In the genomic region with DNA sequence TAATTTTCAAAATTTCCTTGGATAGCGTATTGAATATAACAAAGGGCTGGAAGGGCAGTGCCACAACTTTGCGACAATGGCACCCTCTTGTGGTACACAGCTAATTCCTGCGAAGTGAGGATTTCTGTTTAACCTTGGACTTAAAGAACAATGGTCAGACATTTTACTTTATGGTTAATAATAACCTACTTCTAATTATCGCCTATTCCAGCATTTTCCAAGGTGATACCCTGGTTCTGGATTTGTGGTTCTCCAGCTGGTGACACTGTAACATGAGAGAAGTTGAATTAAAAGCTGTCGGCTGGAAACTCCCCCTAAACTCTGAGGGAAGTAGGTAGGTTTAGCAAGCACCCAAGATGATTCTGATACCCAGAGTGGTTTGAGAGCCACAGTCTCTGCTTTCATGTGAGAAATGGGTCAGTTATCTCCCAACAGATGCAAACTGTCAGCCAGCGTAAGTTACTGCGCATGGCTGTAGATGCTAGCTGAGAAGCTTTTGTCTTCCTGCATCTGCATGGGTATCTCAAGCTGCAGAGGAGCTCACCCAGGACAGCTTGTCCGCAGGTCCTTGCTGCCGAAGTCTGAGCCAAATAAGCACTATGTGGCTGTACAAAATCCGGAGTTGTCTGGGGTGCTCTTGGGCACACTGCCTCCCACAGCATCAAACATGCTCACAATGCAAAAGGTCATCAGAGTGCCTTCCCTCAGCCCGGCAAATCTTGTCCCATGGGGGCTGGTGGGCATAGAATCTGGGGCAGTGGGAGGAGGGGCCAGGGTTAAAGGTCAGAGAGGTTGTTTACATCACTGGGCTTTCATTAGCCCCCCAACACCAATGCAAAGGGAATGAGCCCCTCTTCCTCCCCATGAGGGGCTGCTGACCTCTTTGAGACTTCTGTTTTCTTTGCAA, we compare ENCODE assay signal across 8 cellular contexts. TPM values are rescaled to one million over a fixed set of nuclear protein-coding genes. Genes with fewer than 3 reads are reported as not detected.
DNase-seq lines count a peak whose midpoint lies in the region; ATAC-seq, FAIRE-seq and TF ChIP-seq lines count a peak whose summit lies in the region.

No MANE protein-coding gene starts in this region.

- intact Hi-C loops in CD4-positive, alpha-beta memory T cell (cut with micrococcal nuclease): loop anchor here (1.0 kb wide), 1 partner anchor 170 kb away; no protein-coding TSS in a partner anchor
- intact Hi-C loops in colonic mucosa (cut with DNase I) (loop anchor here (1.0 to 2.0 kb wide), 2 partner anchors 170 to 243 kb away; no protein-coding TSS in a partner anchor), right lobe of liver (cut with DNase I) (loop anchor here (5.0 kb wide), 1 partner anchor 246 kb away; no protein-coding TSS in a partner anchor)

- H3K27ac ChIP-seq in CD4-positive, alpha-beta memory T cell (ENCODE audit: low read depth, low read length): no peak overlapping the region
- no peak overlapping the region for H3K27ac ChIP-seq in colonic mucosa
- H3K27ac ChIP-seq in right lobe of liver: no peak overlapping the region

- H3K27me3 ChIP-seq in CD4-positive, alpha-beta memory T cell (ENCODE audit: insufficient read depth, low read length): no peaks in the 10 kb centered on the region
- H3K27me3 ChIP-seq in colonic mucosa: no peaks in the 10 kb centered on the region
- H3K27me3 ChIP-seq in right lobe of liver: no peaks in the 10 kb centered on the region

- no peaks in the 10 kb centered on the region for H3K4me1 ChIP-seq in CD4-positive, alpha-beta memory T cell (ENCODE audit: insufficient read depth, low read length)
- H3K4me1 ChIP-seq in colonic mucosa: no peaks in the 10 kb centered on the region
- no peaks in the 10 kb centered on the region for H3K4me1 ChIP-seq in right lobe of liver

- POLR2A ChIA-PET in CD4-positive, alpha-beta memory T cell (lab: Charles Lee; ENCODE audit: partially characterized antibody): interaction anchor here (0.7 to 1.2 kb wide), 2 partner anchors 131 to 250 kb away, joined by 3 read pairs; no protein-coding TSS in a partner anchor

- DNase-seq in CD4-positive, alpha-beta memory T cell: peak in 4 of 5 donors; percentile 49 to 61 (median 52)
- peak; percentile 47 for DNase-seq in NCI-H1417 treated with DMSO at 0.1 percent for 48 hours (lab: John Stamatoyannopoulos, UW)
- peak; percentile 73 for DNase-seq in colonic mucosa
- DNase-seq in right lobe of liver: no peak
- DNase-seq in stimulated activated naive CD8-positive, alpha-beta T cell treated with anti-CD3 and anti-CD28 coated beads, Interleukin-15, Interleukin-2, amounts not matched to agents 100 U/mL and 50 U/mL, for 24 hours: peak; percentile 61

- H3K9me3 Mint-ChIP-seq in CD4-positive, alpha-beta memory T cell: no peaks in the 10 kb centered on the region

- H3K4me3 Mint-ChIP-seq in CD4-positive, alpha-beta memory T cell: no peak overlapping the region

- peak overlapping the region in 1 of 7 donors; percentile 53 for H3K27ac Mint-ChIP-seq in CD4-positive, alpha-beta memory T cell

- no peak overlapping the region for H3K9ac ChIP-seq in colonic mucosa (ENCODE audit: low read depth in 2 of 2, low read length in 2 of 2)

- WGBS in right lobe of liver (ENCODE audit: insufficient coverage, low coverage, low lambda C conversion rate, missing lambda C conversion rate): 27% methylated on average over 9 of the region's 11 CpGs

- no peak overlapping the region for H3K4me3 ChIP-seq in CD4-positive, alpha-beta memory T cell (ENCODE audit: low read length in 2 of 2)
- H3K4me3 ChIP-seq in colonic mucosa (no peak overlapping the region), right lobe of liver (no peak overlapping the region)

- peak; percentile 72 for TF ChIP-seq CTCF in colonic mucosa (IDR thresholded peaks at IDR 0.05)
- TF ChIP-seq CTCF in right lobe of liver (IDR thresholded peaks at IDR 0.05): peak; percentile 85 to 94 (median 88)

- FAIRE-seq in TTC549 (lab: Jason Lieb, UNC): peak; percentile 15

- no peaks in the 10 kb centered on the region for H3K36me3 Mint-ChIP-seq in CD4-positive, alpha-beta memory T cell

- ATAC-seq in GM19395 (IDR thresholded peaks at IDR 0.05; ENCODE audit: unreplicated experiment) (peak; percentile 58), right lobe of liver (peak; percentile 80 to 89 (median 84)), HG02840 (IDR thresholded peaks at IDR 0.05; ENCODE audit: low FRiP score, unreplicated experiment) (no peak)
- peak; percentile 56 for ATAC-seq in stimulated activated naive CD8-positive, alpha-beta T cell treated with anti-CD3 and anti-CD28 coated beads, Interleukin-15, Interleukin-2, amounts not matched to agents 100 U/mL and 50 U/mL, for 24 hours

- no peak for TF ChIP-seq POLR2A in right lobe of liver (IDR thresholded peaks at IDR 0.05)

- H3K27me3 Mint-ChIP-seq in CD4-positive, alpha-beta memory T cell: peaks cover 0 to 6% of the 10 kb centered on the region in 2 donors

- H3K4me1 Mint-ChIP-seq in CD4-positive, alpha-beta memory T cell: peaks cover 0 to 3% (median under 1%) of the 10 kb centered on the region in 4 donors

- H3K9me3 ChIP-seq in CD4-positive, alpha-beta memory T cell (ENCODE audit: control insufficient read depth in 1 of 2, low read length in 2 of 2): no peaks in the 10 kb centered on the region
- H3K9me3 ChIP-seq in colonic mucosa (no peaks in the 10 kb centered on the region), right lobe of liver (no peaks in the 10 kb centered on the region)

- CTCF ChIA-PET in CD4-positive, alpha-beta memory T cell (lab: Charles Lee; ENCODE audit: partially characterized antibody): interaction anchor here (0.8 to 3.1 kb wide), 31 partner anchors 8 to 383 kb away, joined by 3 to 49 read pairs (median 5); a partner anchor contains a TSS

- H3K36me3 ChIP-seq in CD4-positive, alpha-beta memory T cell (ENCODE audit: insufficient read depth, low read length): no peaks in the 10 kb centered on the region
- H3K36me3 ChIP-seq in colonic mucosa (no peaks in the 10 kb centered on the region), right lobe of liver (no peaks in the 10 kb centered on the region)

RNA-seq across cellular contexts. Expression of a gene that starts 6.6 kb away (rescaled TPM):
- total RNA-seq in CD4-positive, alpha-beta memory T cell: 10 to 100 TPM; 11.1 to 11.9 TPM
- polyA plus RNA-seq in CD4-positive, alpha-beta memory T cell: 1 to 10 TPM in 1 of 2 donors, under 1 TPM in 1; 0.64 to 2.7 TPM
- total RNA-seq in colonic mucosa (10 to 100 TPM; 12.3 to 13.7 TPM), right lobe of liver (10 to 100 TPM in 2 of 6 experiments, 1 to 10 TPM in 4; 4.9 to 12.6 (median 7.2) TPM)

RNA-seq across cellular contexts. Expression of a gene that starts 18.8 kb away (rescaled TPM):
- 10 to 100 TPM; 49.1 to 53.8 TPM for total RNA-seq in CD4-positive, alpha-beta memory T cell
- 100 to 1,000 TPM in 1 of 2 donors, 10 to 100 TPM in 1; 69.8 to 112 TPM for polyA plus RNA-seq in CD4-positive, alpha-beta memory T cell
- total RNA-seq in colonic mucosa: 100 to 1,000 TPM in 1 of 2 donors, 10 to 100 TPM in 1; 85.8 to 121 TPM
- total RNA-seq in right lobe of liver: 10 to 100 TPM; 30.4 to 52.5 (median 39.6) TPM

RNA-seq across cellular contexts. Expression of a gene that starts 36.6 kb away (rescaled TPM):
- 100 to 1,000 TPM in 1 of 2 experiments, 10 to 100 TPM in 1; 90.5 to 100 TPM for total RNA-seq in CD4-positive, alpha-beta memory T cell
- 10 to 100 TPM; 76.6 to 82.0 TPM for polyA plus RNA-seq in CD4-positive, alpha-beta memory T cell
- 10 to 100 TPM; 52.6 to 82.7 TPM for total RNA-seq in colonic mucosa
- total RNA-seq in right lobe of liver: 10 to 100 TPM; 17.7 to 28.6 (median 24.1) TPM

Comparison
In these comparisons a context has a peak if more than half of its experiments do, and no peak if none do; other contexts are left out.
1. DNase-seq: peak in CD4-positive, alpha-beta memory T cell (4 of 5), NCI-H1417 treated with DMSO at 0.1 percent for 48 hours (single experiment), colonic mucosa (single experiment) and stimulated activated naive CD8-positive, alpha-beta T cell treated with anti-CD3 and anti-CD28 coated beads, Interleukin-15, Interleukin-2, amounts not matched to agents 100 U/mL and 50 U/mL, for 24 hours (single experiment); none in right lobe of liver (0 of 3).